8 cellular contexts compared by ENCODE assay signal in the genomic region with DNA sequence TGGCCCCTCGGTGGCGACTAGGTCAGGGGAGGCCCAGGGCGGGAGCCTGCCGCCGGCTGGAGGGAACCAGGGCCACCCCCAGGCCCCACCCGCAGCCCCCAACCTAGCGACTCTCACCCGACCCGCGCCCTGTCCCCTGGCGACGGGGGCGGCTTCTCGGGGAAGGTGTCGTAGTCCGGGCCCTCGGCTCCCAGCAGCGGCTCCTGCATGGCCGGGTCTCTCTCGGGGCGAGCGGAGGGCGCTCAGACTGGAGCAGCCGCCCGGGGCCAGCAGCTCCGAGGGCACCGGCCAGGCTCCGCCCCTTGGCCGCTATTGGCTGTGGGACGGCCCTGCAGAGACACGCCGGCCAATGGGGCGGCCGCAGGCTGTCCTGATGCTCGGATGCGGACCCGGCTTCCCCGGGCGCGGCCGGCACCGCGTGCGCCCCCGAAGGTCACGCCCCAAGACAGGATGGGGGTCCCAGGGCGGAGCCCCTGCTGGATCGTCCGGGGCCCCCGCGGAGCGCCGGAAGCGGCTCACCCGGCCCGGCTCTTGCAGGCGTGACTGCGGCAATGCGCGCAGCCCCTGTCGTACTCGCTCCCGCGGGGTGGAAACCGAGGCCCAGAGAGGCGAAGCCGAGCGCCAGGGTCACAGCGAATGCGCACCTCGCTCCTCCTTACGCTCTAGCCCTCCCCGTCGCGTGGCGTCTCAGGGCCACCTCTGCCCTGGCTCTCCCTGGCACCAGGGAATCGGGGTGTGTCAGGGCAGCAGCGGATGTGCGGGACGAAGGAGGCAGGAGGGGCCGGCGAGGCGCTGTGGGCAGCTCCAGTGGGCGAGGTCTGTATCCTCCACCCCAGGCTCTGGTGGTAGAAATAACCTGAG. TPM values are rescaled to one million over a fixed set of nuclear protein-coding genes. Genes with fewer than 3 reads are reported as not detected.
DNase-seq lines count a peak whose midpoint lies in the region; ATAC-seq and TF ChIP-seq lines count a peak whose summit lies in the region.

A gene with protein sequence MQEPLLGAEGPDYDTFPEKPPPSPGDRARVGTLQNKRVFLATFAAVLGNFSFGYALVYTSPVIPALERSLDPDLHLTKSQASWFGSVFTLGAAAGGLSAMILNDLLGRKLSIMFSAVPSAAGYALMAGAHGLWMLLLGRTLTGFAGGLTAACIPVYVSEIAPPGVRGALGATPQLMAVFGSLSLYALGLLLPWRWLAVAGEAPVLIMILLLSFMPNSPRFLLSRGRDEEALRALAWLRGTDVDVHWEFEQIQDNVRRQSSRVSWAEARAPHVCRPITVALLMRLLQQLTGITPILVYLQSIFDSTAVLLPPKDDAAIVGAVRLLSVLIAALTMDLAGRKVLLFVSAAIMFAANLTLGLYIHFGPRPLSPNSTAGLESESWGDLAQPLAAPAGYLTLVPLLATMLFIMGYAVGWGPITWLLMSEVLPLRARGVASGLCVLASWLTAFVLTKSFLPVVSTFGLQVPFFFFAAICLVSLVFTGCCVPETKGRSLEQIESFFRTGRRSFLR (minus strand): TSS at position 249 of the 861 bp plus-strand sequence. CDS start 40 bp downstream, at position 209.

- peak within 1 kb of the TSS; percentile 76 for H3K4me3 Mint-ChIP-seq in type B pancreatic cell

- intact Hi-C loops in left cardiac atrium (cut with DNase I) = no loop called here
- intact Hi-C loops in posterior vena cava (cut with DNase I) = no loop called here

- H3K27ac Mint-ChIP-seq in type B pancreatic cell = no peak within 1 kb of the TSS

- no peaks in the 10 kb centered on the region for H3K9me3 Mint-ChIP-seq in type B pancreatic cell

- ATAC-seq in HG02610 (IDR thresholded peaks at IDR 0.05; ENCODE audit: unreplicated experiment) (peak; percentile 89), left cardiac atrium (peak; percentile 99)

- TF ChIP-seq CTCF in GM12875 (IDR thresholded peaks at IDR 0.05; ENCODE audit: borderline replicate concordance, insufficient read depth, low read depth, low read length) = no peak
- no peak for TF ChIP-seq CTCF in type B pancreatic cell (conservative IDR thresholded peaks at IDR 0.05)

- peaks cover 6% of the 10 kb centered on the region for H3K27me3 Mint-ChIP-seq in type B pancreatic cell

- H3K36me3 Mint-ChIP-seq in type B pancreatic cell = no peaks in the 10 kb centered on the region

- DNase-seq in NCI-H1092 (lab: John Stamatoyannopoulos, UW) (peak; percentile 83), T-helper 1 cell (peak; percentile 69 to 80 (median 75)), amniotic epithelial cell (ENCODE audit: low read depth) (peak; percentile 59), left cardiac atrium (peak; percentile 93), posterior vena cava (ENCODE audit: low spot score) (peak; percentile 94), type B pancreatic cell (ENCODE audit: extremely low spot score, unreplicated experiment) (peak; percentile 87)

- peaks cover 12% of the 10 kb centered on the region for H3K4me1 Mint-ChIP-seq in type B pancreatic cell (ENCODE audit: unreplicated experiment)

- H3K4me3 ChIP-seq in GM12875 (ENCODE audit: low read depth, low read length) = peak within 1 kb of the TSS; percentile 74

RNA-seq across cellular contexts. Expression of the gene that starts here (rescaled TPM):
- total RNA-seq in left cardiac atrium = 1 to 10 TPM; 4.3 to 7.4 TPM
- total RNA-seq in posterior vena cava = 1 to 10 TPM; 3.2 to 4.0 TPM
- 8.2 and 9.7 TPM in 2 replicates for total RNA-seq in type B pancreatic cell (ENCODE audit: low replicate concordance)

Comparison
In these comparisons a context has a peak if more than half of its experiments do, and no peak if none do; other contexts are left out.
1. Peak in every context shown above with its lines: DNase-seq, ATAC-seq and H3K4me3 ChIP-seq.